ENCODE assay signal across 10 cellular contexts in genomic region chr2:113174369-113174735, GRCh38. TPM values are rescaled to one million over a fixed set of nuclear protein-coding genes. Genes with fewer than 3 reads are reported as not detected.
A peak's percentile ranks its signal among the peaks of the same experiment; 100 is the strongest.
DNase-seq lines count a peak whose midpoint lies in the region; ATAC-seq, FAIRE-seq and TF ChIP-seq lines count a peak whose summit lies in the region.
"Had no signal": no experiment of that assay in that cellular context is flagged by ENCODE, and none has a peak within 500 bp of the region (broad histone marks: within the 10 kb centered on the region; RNA-seq: fewer than 3 reads in every experiment).

No MANE protein-coding gene starts in this region.

- ATAC-seq in psoas muscle, result no peak
- ATAC-seq: body of pancreas, PC-3 had no signal

- H3K4me2 ChIP-seq in Loucy (ENCODE audit: low read depth, low read length, poor library complexity, severe bottlenecking), result peak overlapping the region; percentile 100

- H3K4me1 ChIP-seq in Loucy (ENCODE audit: insufficient read depth, low read length, poor library complexity, severe bottlenecking) (peaks cover 49% of the 10 kb centered on the region), psoas muscle (no peaks in the 10 kb centered on the region)
- H3K4me1 ChIP-seq: body of pancreas had no signal

- no peak for FAIRE-seq in urothelium cell line (lab: Jason Lieb, UNC)

- H3K79me2 ChIP-seq in Loucy (ENCODE audit: insufficient read depth, low read length), result peaks cover 54% of the 10 kb centered on the region

- H3K9ac ChIP-seq in Loucy (ENCODE audit: low read depth, low read length, poor library complexity, severe bottlenecking), result peak overlapping the region; percentile 98

- H3F3A ChIP-seq in Loucy (ENCODE audit: low read depth), result no peaks in the 10 kb centered on the region

- H4K20me1 ChIP-seq in Loucy (ENCODE audit: insufficient read depth, low read length, poor library complexity, severe bottlenecking), result peaks cover 42% of the 10 kb centered on the region

- no peaks in the 10 kb centered on the region for H3K9me3 ChIP-seq in Loucy (ENCODE audit: insufficient read depth, low read depth, low read length)
- H3K9me3 ChIP-seq in psoas muscle, result no peaks in the 10 kb centered on the region
- H3K9me3 ChIP-seq in WERI-Rb-1 (ENCODE audit: severe bottlenecking), result no peaks in the 10 kb centered on the region
- H3K9me3 ChIP-seq: body of pancreas had no signal

- H3K9me2 ChIP-seq in Loucy (replicated peaks; ENCODE audit: low read depth, low read length), result no peaks in the 10 kb centered on the region

- 70 to 87% (median 84%) methylated on average over 3 of the region's 3 CpGs for WGBS in psoas muscle, 3 donors

- H3K36me3 ChIP-seq in GM06990 (ENCODE audit: control insufficient read depth, insufficient read depth, low read length) (peaks cover 3% of the 10 kb centered on the region), Loucy (ENCODE audit: insufficient read depth, low read length) (no peaks in the 10 kb centered on the region), psoas muscle (ENCODE audit: insufficient read depth in 1 of 2, low read depth in 1 of 2) (no peaks in the 10 kb centered on the region), WERI-Rb-1 (no peaks in the 10 kb centered on the region)

- DNase-seq in GM06990 (ENCODE audit: extremely low read depth, insufficient read length), result no peak
- no peak for DNase-seq in coronary artery (ENCODE audit: low spot score)
- DNase-seq in psoas muscle, result no peak
- DNase-seq in NCI-H446 (lab: John Stamatoyannopoulos, UW), result no peak
- no peak for DNase-seq in WERI-Rb-1
- no peak for DNase-seq in retina
- no peak for DNase-seq in urothelium cell line (ENCODE audit: low spot score)
- DNase-seq: PC-3 had no signal

- H3K27ac ChIP-seq in coronary artery (peak overlapping the region in 1 of 2 donors; percentile 60), psoas muscle (no peak overlapping the region), WERI-Rb-1 (no peak overlapping the region)

- H3K27me3 ChIP-seq in GM06990 (replicated peaks; ENCODE audit: control insufficient read depth, insufficient read depth, low read length), result no peaks in the 10 kb centered on the region
- no peaks in the 10 kb centered on the region for H3K27me3 ChIP-seq in Loucy (ENCODE audit: insufficient read depth, low read length, poor library complexity, severe bottlenecking)
- H3K27me3 ChIP-seq in psoas muscle (ENCODE audit: insufficient read depth in 3 of 3, low read length in 2 of 3), result no peaks in the 10 kb centered on the region
- no peaks in the 10 kb centered on the region for H3K27me3 ChIP-seq in WERI-Rb-1 (ENCODE audit: insufficient read depth, low read depth, severe bottlenecking)
- H3K27me3 ChIP-seq: body of pancreas had no signal

- intact Hi-C loops in psoas muscle (cut with DNase I), result no loop called here

- H3K4me3 ChIP-seq in GM06990 (replicated peaks; ENCODE audit: low read depth, low read length) (peak overlapping the region; percentile 81), Loucy (ENCODE audit: low read length, poor library complexity, severe bottlenecking) (peak overlapping the region; percentile 97), coronary artery (peak overlapping the region; percentile 57), psoas muscle (peak overlapping the region; percentile 22), WERI-Rb-1 (ENCODE audit: low read depth, low read length) (no peak overlapping the region)
- H3K4me3 ChIP-seq: body of pancreas had no signal

- H2AFZ ChIP-seq in Loucy (ENCODE audit: low read length), result peak overlapping the region; percentile 11; the same call in 1 of the 2 replicates

- TF ChIP-seq CTCF in GM06990 (IDR thresholded peaks at IDR 0.05; ENCODE audit: insufficient read depth, low read length, poor library complexity, severe bottlenecking) (peak; percentile 50), Loucy (conservative IDR thresholded peaks at IDR 0.05; ENCODE audit: low read length) (peak; percentile 61), coronary artery (IDR thresholded peaks at IDR 0.05) (no peak), psoas muscle (IDR thresholded peaks at IDR 0.05) (no peak), WERI-Rb-1 (IDR thresholded peaks at IDR 0.05; ENCODE audit: low read depth, low read length) (no peak)

RNA-seq across cellular contexts. Expression of gene PSD4, which starts 0.6 kb away (rescaled TPM):
- total RNA-seq in psoas muscle, result 1 to 10 TPM in 3 of 4 donors, under 1 TPM in 1; 0.76 to 1.7 (median 1.3) TPM
- polyA plus RNA-seq in psoas muscle, result under 1 TPM; 0.35 to 0.87 (median 0.82) TPM

RNA-seq across cellular contexts. Expression of gene IL1RN, which starts 47.0 kb away (rescaled TPM):
- 1 to 10 TPM in 1 of 4 donors, under 1 TPM in 2, not detected in 1; 0.19 to 2.0 (median 0.24) TPM for total RNA-seq in psoas muscle
- polyA plus RNA-seq in psoas muscle, result under 1 TPM; 0.09 to 0.53 (median 0.23) TPM

Comparison
In these comparisons a context has a peak if more than half of its experiments do, and no peak if none do; other contexts are left out.
1. CTCF ChIP-seq: peak in GM06990 (single experiment) and Loucy (single experiment); none in coronary artery (single experiment), psoas muscle (single experiment) and WERI-Rb-1 (single experiment).